In the genomic region with DNA sequence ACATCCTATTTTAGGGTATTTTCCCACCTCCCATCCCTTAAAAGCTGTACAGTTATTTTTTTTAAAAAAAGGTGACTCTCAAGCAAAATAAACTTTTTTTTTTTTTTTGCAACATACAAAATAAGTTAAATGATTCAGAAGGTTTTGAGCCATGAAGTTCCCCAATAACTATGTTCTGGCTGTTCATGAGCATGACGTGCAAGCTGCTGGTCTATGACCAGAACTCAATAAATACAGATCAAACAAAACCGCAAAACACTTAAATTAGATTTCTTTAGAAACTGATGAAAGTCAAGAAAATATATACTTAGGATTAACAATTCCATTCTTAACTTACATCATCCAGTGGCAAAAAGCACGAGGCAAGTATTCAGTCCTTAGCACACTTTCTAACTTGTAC, we compare ENCODE assay signal across 1 cellular context.
TF ChIP-seq lines count a peak whose summit lies in the region.

No MANE protein-coding gene starts in this region.

TF ChIP-seq in GM12878, 131 proteins besides CTCF, POLR2A, EP300 and RAD21 (continued from another document):
- no peak for TF ChIP-seq PAX5 (IDR thresholded peaks at IDR 0.05; ENCODE audit: borderline replicate concordance, low read depth, low read length)
